11 cellular contexts compared by ENCODE assay signal in the genomic region with DNA sequence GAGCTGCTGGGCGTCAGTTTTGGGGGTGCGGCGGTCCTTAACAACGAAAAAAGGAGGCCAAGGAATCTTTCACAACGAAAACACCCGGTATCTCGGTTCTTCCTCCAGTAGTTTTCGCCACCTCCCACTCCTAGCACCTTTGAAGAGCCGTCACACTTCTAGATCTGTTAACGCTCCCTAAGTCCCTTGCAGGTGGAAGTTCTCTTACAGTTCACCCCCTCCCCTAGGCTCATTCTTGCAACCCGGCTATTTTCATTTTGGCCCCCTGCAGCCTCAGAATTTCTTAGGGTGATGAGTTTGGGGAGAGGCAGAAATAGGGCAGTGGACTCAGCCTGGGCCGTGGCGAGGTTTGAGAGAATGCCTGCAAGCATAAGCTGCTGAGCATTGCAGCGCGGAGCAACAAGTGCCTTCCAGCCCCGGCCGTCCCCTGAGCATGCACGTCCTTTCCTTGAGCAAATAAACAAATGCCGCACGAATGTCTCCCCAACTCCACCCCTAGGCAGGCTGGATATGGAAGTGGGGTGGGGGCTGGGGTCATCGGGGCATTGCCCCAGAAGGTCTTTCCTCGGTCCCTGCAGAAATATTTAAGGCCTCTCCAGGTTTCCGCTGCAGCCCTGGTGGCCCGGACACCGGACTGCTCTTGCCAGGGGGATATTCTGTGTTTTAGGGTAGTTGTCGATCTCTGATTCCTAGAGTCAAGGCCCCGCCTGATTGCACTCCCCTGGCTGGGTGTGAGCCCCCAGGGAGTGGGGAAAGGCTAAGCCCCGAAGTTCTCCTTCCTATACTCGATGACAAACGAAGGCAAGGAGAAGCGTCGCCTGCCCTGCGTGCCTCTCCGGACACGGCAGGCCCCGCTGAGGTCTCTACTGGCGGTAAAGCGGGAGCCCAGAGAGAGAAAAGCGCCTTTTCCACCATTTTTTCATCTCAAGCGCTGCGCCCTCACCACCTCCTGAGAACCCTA. TPM values are rescaled to one million over a fixed set of nuclear protein-coding genes. Genes with fewer than 3 reads are reported as not detected.
DNase-seq lines count a peak whose midpoint lies in the region; ATAC-seq and TF ChIP-seq lines count a peak whose summit lies in the region.
"Had no signal": no experiment of that assay in that cellular context is flagged by ENCODE, and none has a peak within 500 bp of the region (broad histone marks: within the 10 kb centered on the region; RNA-seq: fewer than 3 reads in every experiment).

No MANE protein-coding gene starts in this region.

- no peak for ATAC-seq in aorta (ENCODE audit: low FRiP score)

- H3K36me3 ChIP-seq in ectodermal cell (ENCODE audit: control insufficient read depth, insufficient read depth, low read length) (peaks cover 3% of the 10 kb centered on the region), rectal smooth muscle tissue (ENCODE audit: control insufficient read depth, insufficient read depth, low read length) (no peaks in the 10 kb centered on the region), ascending aorta (no peaks in the 10 kb centered on the region), colonic mucosa (no peaks in the 10 kb centered on the region), aorta (ENCODE audit: control insufficient read depth in 1 of 2, insufficient read depth in 2 of 2, low read length in 1 of 2) (no peaks in the 10 kb centered on the region)

- 0 to 1% methylated on average over 41 of the region's 41 CpGs for WGBS in ectodermal cell, 2 experiments
- 33 to 36% methylated on average over 41 of the region's 41 CpGs for WGBS in aorta, 2 donors

- H3K27me3 ChIP-seq in ectodermal cell (ENCODE audit: control insufficient read depth, insufficient read depth, low read length, poor library complexity, severe bottlenecking) (peaks cover 94% of the 10 kb centered on the region), rectal smooth muscle tissue (ENCODE audit: control insufficient read depth, insufficient read depth, low read length) (peaks cover 47% of the 10 kb centered on the region), ascending aorta (peaks cover 14% of the 10 kb centered on the region), colonic mucosa (peaks cover 94% of the 10 kb centered on the region), aorta (ENCODE audit: control insufficient read depth in 1 of 2, insufficient read depth in 2 of 2, low read length in 1 of 2) (no peaks in the 10 kb centered on the region)

- no peaks in the 10 kb centered on the region for H3K9me3 ChIP-seq in ectodermal cell (ENCODE audit: control insufficient read depth, low read length)
- no peaks in the 10 kb centered on the region for H3K9me3 ChIP-seq in ascending aorta
- H3K9me3 ChIP-seq in colonic mucosa: no peaks in the 10 kb centered on the region
- no peaks in the 10 kb centered on the region for H3K9me3 ChIP-seq in aorta (ENCODE audit: control insufficient read depth, low read length)

- intact Hi-C loops in ascending aorta (cut with DNase I): no loop called here
- intact Hi-C loops in colonic mucosa (cut with DNase I): no loop called here
- intact Hi-C loops in aorta (cut with DNase I): no loop called here

- TF ChIP-seq CTCF in ascending aorta (IDR thresholded peaks at IDR 0.05): no peak
- TF ChIP-seq CTCF in colonic mucosa (IDR thresholded peaks at IDR 0.05): no peak

- peak; percentile 40 for DNase-seq in NCI-H748 (lab: John Stamatoyannopoulos, UW; ENCODE audit: unreplicated experiment)
- no peak for DNase-seq in NCI-H748 treated with DMSO at 0.1 percent for 48 hours (lab: John Stamatoyannopoulos, UW)
- peak; percentile 30 for DNase-seq in NCI-H345 (lab: John Stamatoyannopoulos, UW)
- no peak for DNase-seq in ascending aorta (ENCODE audit: low spot score in 2 of 2)
- no peak for DNase-seq in colonic mucosa
- no peak for DNase-seq in aorta

- H3K27ac ChIP-seq in ectodermal cell (ENCODE audit: insufficient read depth, low read depth, low read length, poor library complexity, severe bottlenecking): no peak overlapping the region
- H3K27ac ChIP-seq in rectal smooth muscle tissue (ENCODE audit: low read depth, low read length): no peak overlapping the region
- H3K27ac ChIP-seq in ascending aorta: no peak overlapping the region
- no peak overlapping the region for H3K27ac ChIP-seq in colonic mucosa
- H3K27ac ChIP-seq in aorta (ENCODE audit: low read depth in 1 of 2, low read length in 2 of 2): no peak overlapping the region

- H3K4me3 ChIP-seq in ectodermal cell (ENCODE audit: insufficient read depth, low read depth, low read length) (peak overlapping the region; percentile 53), rectal smooth muscle tissue (ENCODE audit: low read length) (peak overlapping the region; percentile 45), ascending aorta (peak overlapping the region in 1 of 2 donors; percentile 60), colonic mucosa (no peak overlapping the region), aorta (ENCODE audit: low read length in 2 of 2) (no peak overlapping the region)

- H3K4me1 ChIP-seq in ectodermal cell (ENCODE audit: control insufficient read depth, insufficient read depth, low read length) (peaks cover 18% of the 10 kb centered on the region), rectal smooth muscle tissue (ENCODE audit: control insufficient read depth, insufficient read depth, low read length) (no peaks in the 10 kb centered on the region), ascending aorta (peaks cover 6 to 13% of the 10 kb centered on the region in 2 donors), colonic mucosa (no peaks in the 10 kb centered on the region), aorta (ENCODE audit: control insufficient read depth in 1 of 2, insufficient read depth in 2 of 2, low read length in 2 of 2) (no peaks in the 10 kb centered on the region)

- H3K9ac ChIP-seq in rectal smooth muscle tissue (ENCODE audit: low read length) (no peak overlapping the region), colonic mucosa (ENCODE audit: low read depth in 2 of 2, low read length in 2 of 2) (no peak overlapping the region)

RNA-seq across cellular contexts. Expression of a gene that starts 1.6 kb away (rescaled TPM):
- polyA plus RNA-seq in ectodermal cell (2013, experiment 1 of 4): 36.6 TPM
- 29.0 TPM for polyA plus RNA-seq in ectodermal cell (2013, experiment 2 of 4)
- polyA plus RNA-seq in ectodermal cell (2013, experiment 3 of 4): 41.2 TPM
- polyA plus RNA-seq in ectodermal cell (2013, experiment 4 of 4): 50.1 TPM
- total RNA-seq in ascending aorta: not detected
- total RNA-seq in colonic mucosa: not detected
- not detected for total RNA-seq in aorta
- polyA plus RNA-seq in aorta: not detected
- total RNA-seq: pulmonary artery endothelial cell, RPMI7951 had no signal
- polyA plus RNA-seq: AG04450 had no signal

Comparison
In these comparisons a context has a peak if more than half of its experiments do, and no peak if none do; other contexts are left out.
1. DNase-seq: peak in NCI-H748 (single experiment) and NCI-H345 (single experiment); none in NCI-H748 treated with DMSO at 0.1 percent for 48 hours (single experiment), ascending aorta (0 of 2), colonic mucosa (single experiment) and aorta (0 of 2).
2. H3K4me3 ChIP-seq: peak in ectodermal cell (single experiment) and rectal smooth muscle tissue (single experiment); none in colonic mucosa (single experiment) and aorta (0 of 2).